In the genomic region with DNA sequence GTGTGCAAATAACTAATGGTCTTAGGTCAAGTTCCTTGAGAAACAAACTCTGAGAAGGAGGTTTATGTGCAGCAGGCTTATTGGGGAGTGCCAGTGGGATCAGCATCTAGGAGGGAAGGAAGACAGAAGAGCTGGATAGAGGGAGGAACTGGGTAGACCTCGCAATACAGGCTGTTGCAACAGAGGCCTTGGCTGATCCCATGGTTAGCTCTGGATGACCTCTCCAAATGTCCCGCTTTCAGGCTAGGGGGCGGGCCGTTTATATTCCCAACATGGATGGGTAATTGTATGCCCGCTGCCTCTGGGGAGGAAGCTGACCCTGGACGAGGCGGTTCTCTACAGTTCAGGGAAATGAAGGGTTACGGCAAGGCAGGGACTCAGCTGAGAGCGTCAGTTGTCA, we compare ENCODE assay signal across 15 cellular contexts. TPM values are rescaled to one million over a fixed set of nuclear protein-coding genes. Genes with fewer than 3 reads are reported as not detected.
DNase-seq lines count a peak whose midpoint lies in the region; ATAC-seq and TF ChIP-seq lines count a peak whose summit lies in the region.
"Had no signal": no experiment of that assay in that cellular context is flagged by ENCODE, and none has a peak within 500 bp of the region (broad histone marks: within the 10 kb centered on the region; RNA-seq: fewer than 3 reads in every experiment).

No MANE protein-coding gene starts in this region.

- no peak overlapping the region for H4K5ac ChIP-seq in mesendoderm (ENCODE audit: low read length)

- H3K4ac ChIP-seq in trophoblast cell (ENCODE audit: low read depth, low read length) (no peak overlapping the region), mesendoderm (ENCODE audit: low read depth, low read length) (no peak overlapping the region)

- H3F3A ChIP-seq in GM23338 (replicated peaks; ENCODE audit: low read depth): no peaks in the 10 kb centered on the region

- no peak overlapping the region for H4K8ac ChIP-seq in trophoblast cell (ENCODE audit: low read depth, low read length)
- H4K8ac ChIP-seq in mesendoderm (ENCODE audit: low read depth, low read length): no peak overlapping the region

- H3K4me1 ChIP-seq in GM23338 (ENCODE audit: insufficient read depth): peaks cover 13% of the 10 kb centered on the region
- no peaks in the 10 kb centered on the region for H3K4me1 ChIP-seq in trophoblast cell (ENCODE audit: control insufficient read depth in 1 of 2, insufficient read depth in 2 of 2, low read length in 2 of 2)
- H3K4me1 ChIP-seq in aorta (ENCODE audit: control insufficient read depth in 1 of 2, insufficient read depth in 2 of 2, low read length in 2 of 2): no peaks in the 10 kb centered on the region
- H3K4me1 ChIP-seq in prostate gland (replicated peaks): no peaks in the 10 kb centered on the region
- H3K4me1 ChIP-seq in mesendoderm (ENCODE audit: control insufficient read depth, low read depth, low read length): no peaks in the 10 kb centered on the region
- H3K4me1 ChIP-seq: Caco-2 had no signal

- TF ChIP-seq CTCF in GM23338 (conservative IDR thresholded peaks at IDR 0.05; ENCODE audit: low read depth in 2 of 2) (no peak), dorsolateral prefrontal cortex (IDR thresholded peaks at IDR 0.05 in 54 of 56, conservative IDR thresholded peaks at IDR 0.05 in 2 of 56; ENCODE audit: low read depth in 1 of 56, partially characterized antibody in 56 of 56) (no peak), prostate gland (IDR thresholded peaks at IDR 0.05) (no peak)

- no peak for DNase-seq in GM23338 (ENCODE audit: low spot score)
- no peak for DNase-seq in dorsolateral prefrontal cortex
- DNase-seq in trophoblast cell: no peak
- DNase-seq in aorta: no peak
- DNase-seq in prostate gland (ENCODE audit: low spot score): no peak
- no peak for DNase-seq in mesendoderm
- DNase-seq: BE2C; Caco-2; CD8-positive, alpha-beta memory T cell; DND-41; GDM1 had no signal

- H2BK120ac ChIP-seq in trophoblast cell (ENCODE audit: insufficient read depth, low read length, poor library complexity) (no peak overlapping the region), mesendoderm (ENCODE audit: low read depth, low read length) (no peak overlapping the region)

- no peak for ATAC-seq in GM23338
- peak; percentile 41 for ATAC-seq in aorta (ENCODE audit: low FRiP score)
- no peak for ATAC-seq in HG03175 (IDR thresholded peaks at IDR 0.05; ENCODE audit: unreplicated experiment)
- ATAC-seq: HCT116 had no signal

- H3K9ac ChIP-seq in trophoblast cell (ENCODE audit: low read length) (no peak overlapping the region), mesendoderm (ENCODE audit: low read length) (no peak overlapping the region)

- 0 out of 2 replicates have a peak, but pooled peaks cover 4% of the 10 kb centered on the region for H3K9me2 ChIP-seq in GM23338 (ENCODE audit: insufficient read depth)

- no CpG with 5 or more reads among the region's 9 CpGs for WGBS in trophoblast cell (ENCODE audit: extremely low coverage, insufficient coverage, insufficient read length)
- WGBS in aorta, 2 donors: 70 to 75% methylated on average over 9 of the region's 9 CpGs
- WGBS in prostate gland: 93% methylated on average over 9 of the region's 9 CpGs
- WGBS in mesendoderm (ENCODE audit: extremely low coverage, insufficient coverage, low lambda C conversion rate): no CpG with 5 or more reads among the region's 9 CpGs

- H3K79me1 ChIP-seq in trophoblast cell (ENCODE audit: low read length) (no peaks in the 10 kb centered on the region), mesendoderm (ENCODE audit: low read length) (no peaks in the 10 kb centered on the region)

- no peak for TF ChIP-seq POLR2A in prostate gland (IDR thresholded peaks at IDR 0.05)

- H3K18ac ChIP-seq in trophoblast cell (ENCODE audit: low read length): no peak overlapping the region
- no peak overlapping the region for H3K18ac ChIP-seq in mesendoderm (ENCODE audit: low read length)

- no peaks in the 10 kb centered on the region for H3K27me3 ChIP-seq in GM23338 (ENCODE audit: insufficient read depth)
- H3K27me3 ChIP-seq in dorsolateral prefrontal cortex: no peaks in the 10 kb centered on the region
- no peaks in the 10 kb centered on the region for H3K27me3 ChIP-seq in trophoblast cell (ENCODE audit: insufficient read depth, low read length)
- no peaks in the 10 kb centered on the region for H3K27me3 ChIP-seq in aorta (ENCODE audit: control insufficient read depth in 1 of 2, insufficient read depth in 2 of 2, low read length in 1 of 2)
- H3K27me3 ChIP-seq in prostate gland (replicated peaks; ENCODE audit: insufficient read depth): no peaks in the 10 kb centered on the region
- H3K27me3 ChIP-seq in mesendoderm (ENCODE audit: insufficient read depth, low read length, poor library complexity): no peaks in the 10 kb centered on the region
- H3K27me3 ChIP-seq: BE2C had no signal

- H3K79me2 ChIP-seq in GM23338 (replicated peaks; ENCODE audit: insufficient read depth) (no peaks in the 10 kb centered on the region), trophoblast cell (ENCODE audit: control insufficient read depth, insufficient read depth, low read length, poor library complexity) (no peaks in the 10 kb centered on the region), mesendoderm (ENCODE audit: control insufficient read depth, insufficient read depth, low read length) (no peaks in the 10 kb centered on the region)

- H3K27me3 Mint-ChIP-seq in GM23338 (ENCODE audit: insufficient read depth, low read depth, poor library complexity): peaks cover 3% of the 10 kb centered on the region

- H3K4me1 Mint-ChIP-seq in GM23338: peaks cover 7% of the 10 kb centered on the region
- H3K4me1 Mint-ChIP-seq: CD8-positive, alpha-beta memory T cell had no signal

- H4K20me1 ChIP-seq in GM23338 (replicated peaks; ENCODE audit: insufficient read depth): no peaks in the 10 kb centered on the region

- H3K56ac ChIP-seq in mesendoderm (ENCODE audit: low read length): no peak overlapping the region

- no peak overlapping the region for H3K27ac ChIP-seq in GM23338 (ENCODE audit: low read depth)
- peak overlapping the region in 58 of 59 donors; percentile 58 to 99 (median 96) for H3K27ac ChIP-seq in dorsolateral prefrontal cortex
- H3K27ac ChIP-seq in trophoblast cell (ENCODE audit: low read depth, low read length): no peak overlapping the region
- H3K27ac ChIP-seq in aorta (ENCODE audit: low read depth in 1 of 2, low read length in 2 of 2): no peak overlapping the region
- no peak overlapping the region for H3K27ac ChIP-seq in prostate gland
- no peak overlapping the region for H3K27ac ChIP-seq in mesendoderm (ENCODE audit: low read depth, low read length)
- H3K27ac ChIP-seq: HL-60 had no signal

- H2AK5ac ChIP-seq in trophoblast cell (ENCODE audit: low read length) (no peak overlapping the region), mesendoderm (ENCODE audit: low read length) (no peak overlapping the region)

- H4K91ac ChIP-seq in trophoblast cell (ENCODE audit: low read depth, low read length): no peak overlapping the region

- no peak overlapping the region for H4K12ac ChIP-seq in trophoblast cell (ENCODE audit: low read depth, low read length)

- H3K36me3 ChIP-seq in GM23338 (ENCODE audit: insufficient read depth): peaks cover 5% of the 10 kb centered on the region; the same call in 1 of the 2 replicates
- H3K36me3 ChIP-seq in trophoblast cell (ENCODE audit: control insufficient read depth in 1 of 2, insufficient read depth in 2 of 2, low read length in 2 of 2): no peaks in the 10 kb centered on the region
- no peaks in the 10 kb centered on the region for H3K36me3 ChIP-seq in aorta (ENCODE audit: control insufficient read depth in 1 of 2, insufficient read depth in 2 of 2, low read length in 1 of 2)
- H3K36me3 ChIP-seq in prostate gland: no peaks in the 10 kb centered on the region
- H3K36me3 ChIP-seq in mesendoderm (ENCODE audit: control insufficient read depth, insufficient read depth, low read length): no peaks in the 10 kb centered on the region
- H3K36me3 ChIP-seq: BE2C had no signal

- H3K4me3 Mint-ChIP-seq in GM23338: no peak overlapping the region
- H3K4me3 Mint-ChIP-seq: CD8-positive, alpha-beta memory T cell had no signal

- H2BK5ac ChIP-seq in trophoblast cell (ENCODE audit: low read depth, low read length, poor library complexity): no peak overlapping the region
- H2BK5ac ChIP-seq in mesendoderm (ENCODE audit: low read length): no peak overlapping the region

- no peak overlapping the region for H2BK15ac ChIP-seq in mesendoderm (replicated peaks; ENCODE audit: low read depth)

- H3K36me3 Mint-ChIP-seq in GM23338 (ENCODE audit: low read depth): peaks cover 4% of the 10 kb centered on the region; the same call in 2 of the 3 replicates

- H3K9me3 ChIP-seq in trophoblast cell (ENCODE audit: insufficient read depth, low read depth, low read length): no peaks in the 10 kb centered on the region
- H3K9me3 ChIP-seq in aorta (ENCODE audit: control insufficient read depth, low read length): no peaks in the 10 kb centered on the region
- H3K9me3 ChIP-seq in prostate gland: no peaks in the 10 kb centered on the region
- H3K9me3 ChIP-seq: BE2C, Caco-2 had no signal

- H3K4me3 ChIP-seq in GM23338: no peak overlapping the region
- H3K4me3 ChIP-seq in dorsolateral prefrontal cortex: no peak overlapping the region
- H3K4me3 ChIP-seq in trophoblast cell (ENCODE audit: low read depth, low read length): no peak overlapping the region
- no peak overlapping the region for H3K4me3 ChIP-seq in aorta (ENCODE audit: low read length in 2 of 2)
- H3K4me3 ChIP-seq in prostate gland: no peak overlapping the region
- H3K4me3 ChIP-seq in mesendoderm (ENCODE audit: low read length): no peak overlapping the region

- H3K27ac Mint-ChIP-seq in GM23338: no peak overlapping the region

- no peak overlapping the region for H3K4me2 ChIP-seq in GM23338
- H3K4me2 ChIP-seq in trophoblast cell (ENCODE audit: low read length): no peak overlapping the region
- no peak overlapping the region for H3K4me2 ChIP-seq in mesendoderm (ENCODE audit: low read length)

- intact Hi-C loops in dorsolateral prefrontal cortex (cut with DNase I): loop anchor here in 1 of 2 donors (5.0 kb wide), 1 partner anchor 40 kb away; no protein-coding TSS in a partner anchor
- intact Hi-C loops in aorta (cut with DNase I): no loop called here
- intact Hi-C loops in prostate gland (cut with DNase I): no loop called here

- H2AFZ ChIP-seq in GM23338: peak overlapping the region; percentile 66; the same call in 1 of the 2 replicates
- H2AFZ ChIP-seq in trophoblast cell (ENCODE audit: insufficient read depth, low read length, poor library complexity): no peak overlapping the region

- H2BK12ac ChIP-seq in trophoblast cell (ENCODE audit: low read length): no peak overlapping the region

- H3K23ac ChIP-seq in trophoblast cell (ENCODE audit: low read length) (peak overlapping the region; percentile 97), mesendoderm (ENCODE audit: low read length) (no peak overlapping the region)

- peaks cover 12% of the 10 kb centered on the region for H3K9me3 Mint-ChIP-seq in GM23338

- H3K14ac ChIP-seq in trophoblast cell (ENCODE audit: low read length): no peak overlapping the region

RNA-seq across cellular contexts. Expression of a gene that starts 14.7 kb away (rescaled TPM):
- total RNA-seq in GM23338 (2014; rRNA removed; shearing (Covaris generic)): 0.19 and 0.94 TPM in 2 replicates
- polyA plus RNA-seq in GM23338 (2016; fragmentation: Nextera tagmentation; extraction: Ambion mirVana): 0.50 and 0.61 TPM in 2 replicates
- total RNA-seq in dorsolateral prefrontal cortex: 10 to 100 TPM in 4 of 120 experiments, 1 to 10 TPM in 106, under 1 TPM in 9, not detected in 1; 0.37 to 22.8 (median 4.0) TPM
- 0.06 and 0.14 TPM in 2 replicates for polyA plus RNA-seq in trophoblast cell (2013)
- total RNA-seq in aorta: not detected
- polyA plus RNA-seq in aorta: 1 to 10 TPM in 1 of 2 donors, not detected in 1; 3.3 TPM
- total RNA-seq in prostate gland: 1 to 10 TPM; 2.0 to 5.7 TPM
- 3.6 TPM for polyA plus RNA-seq in mesendoderm (2013, experiment 1 of 2)
- polyA plus RNA-seq in mesendoderm (2013, experiment 2 of 2): 3.2 TPM
- total RNA-seq: CD8-positive, alpha-beta memory T cell had no signal
- polyA plus RNA-seq: AG04450; CD8-positive, alpha-beta memory T cell had no signal

Comparison
In these comparisons a context has a peak if more than half of its experiments do, and no peak if none do; other contexts are left out.
1. H3K27ac ChIP-seq: peak in dorsolateral prefrontal cortex (58 of 59); none in GM23338 (single experiment), trophoblast cell (single experiment), aorta (0 of 2), prostate gland (0 of 2) and mesendoderm (single experiment).